In the genomic region with DNA sequence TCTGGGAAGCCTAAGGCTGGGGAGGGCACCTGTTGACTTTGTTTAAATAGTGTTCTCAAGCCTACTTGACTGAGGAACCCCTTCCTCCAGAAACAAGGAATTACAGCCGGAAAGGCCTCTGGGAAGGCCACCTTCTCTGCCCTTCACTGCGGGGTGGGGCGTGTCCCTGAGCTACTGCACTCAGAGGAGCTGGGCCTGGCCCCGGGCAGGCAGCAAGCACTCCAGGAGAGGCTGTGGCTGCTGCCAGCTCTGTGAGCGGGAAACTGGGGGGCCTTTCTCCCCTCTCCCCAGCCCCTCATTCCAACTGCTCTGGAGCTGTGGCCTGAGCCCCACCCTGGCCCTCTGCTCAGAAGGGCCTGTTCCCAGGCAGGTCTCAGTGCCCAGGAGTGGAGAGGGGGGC, we compare ENCODE assay signal across 22 cellular contexts. TPM values are rescaled to one million over a fixed set of nuclear protein-coding genes. Genes with fewer than 3 reads are reported as not detected.
"Had no signal": no experiment of that assay in that cellular context is flagged by ENCODE, and none has a peak within 500 bp of the region (broad histone marks: within the 10 kb centered on the region; RNA-seq: fewer than 3 reads in every experiment).

No MANE protein-coding gene starts in this region.

- H3K4me3 ChIP-seq: colonic mucosa, smooth muscle cell, thoracic aorta had no signal

- H3K27me3 ChIP-seq: colonic mucosa had no signal

- ATAC-seq: activated CD8-positive, alpha-beta memory T cell treated with anti-CD3 and anti-CD28 coated beads, Interleukin-2, amount 10 ng/mL, durations not matched to agents 7 days and 5 days; foreskin keratinocyte; natural killer cell treated with Interleukin-12 subunit alpha and Interleukin-12 subunit beta and Interleukin-15 and Interleukin-18, amount 100 ng/mL, for 72 hours; stimulated activated effector memory CD8-positive, alpha-beta T cell treated with anti-CD3 and anti-CD28 coated beads, Interleukin-12 subunit alpha, Interleukin-12 subunit beta, amount 100 ng/mL, for 72 hours; T-cell had no signal

- H3K9me3 ChIP-seq: colonic mucosa, thoracic aorta had no signal

- H3K36me3 ChIP-seq: colonic mucosa, thoracic aorta had no signal

- H3K4me3 Mint-ChIP-seq: activated B cell treated with CpG ODN at 0.5 μM for 24 hours; activated CD4-positive, alpha-beta memory T cell treated with anti-CD3 and anti-CD28 coated beads, Interleukin-2, amount 10 ng/mL, durations not matched to agents 7 days and 5 days; activated CD8-positive, alpha-beta memory T cell treated with anti-CD3 and anti-CD28 coated beads, Interleukin-2, amount 10 ng/mL, durations not matched to agents 7 days and 5 days; activated naive CD8-positive, alpha-beta T cell treated with anti-CD3 and anti-CD28 coated beads, Interleukin-2, amount 10 ng/mL, durations not matched to agents 7 days and 5 days; central memory CD8-positive, alpha-beta T cell; endodermal cell; natural killer cell treated with Interleukin-12 subunit alpha and Interleukin-12 subunit beta and Interleukin-15 and Interleukin-18, amount 100 ng/mL, for 72 hours; stimulated activated effector memory CD8-positive, alpha-beta T cell treated with anti-CD3 and anti-CD28 coated beads, Interleukin-12 subunit alpha, Interleukin-12 subunit beta, amount 100 ng/mL, for 72 hours; T-cell had no signal

- H3K27ac ChIP-seq: colonic mucosa, foreskin keratinocyte, thoracic aorta had no signal

- H3K9me3 Mint-ChIP-seq: activated B cell treated with CpG ODN at 0.5 μM for 24 hours; activated CD4-positive, alpha-beta memory T cell treated with anti-CD3 and anti-CD28 coated beads, Interleukin-2, amount 10 ng/mL, durations not matched to agents 7 days and 5 days; activated naive CD8-positive, alpha-beta T cell treated with anti-CD3 and anti-CD28 coated beads, Interleukin-2, amount 10 ng/mL, durations not matched to agents 7 days and 5 days; central memory CD8-positive, alpha-beta T cell; natural killer cell treated with Interleukin-12 subunit alpha and Interleukin-12 subunit beta and Interleukin-15 and Interleukin-18, amount 100 ng/mL, for 72 hours; stimulated activated effector memory CD8-positive, alpha-beta T cell treated with anti-CD3 and anti-CD28 coated beads, Interleukin-12 subunit alpha, Interleukin-12 subunit beta, amount 100 ng/mL, for 72 hours; T-cell had no signal

- H3K4me2 ChIP-seq: smooth muscle cell had no signal

- H3K36me3 Mint-ChIP-seq: activated CD8-positive, alpha-beta memory T cell treated with anti-CD3 and anti-CD28 coated beads, Interleukin-2, amount 10 ng/mL, durations not matched to agents 7 days and 5 days; activated naive CD8-positive, alpha-beta T cell treated with anti-CD3 and anti-CD28 coated beads, Interleukin-2, amount 10 ng/mL, durations not matched to agents 7 days and 5 days; natural killer cell treated with Interleukin-12 subunit alpha and Interleukin-12 subunit beta and Interleukin-15 and Interleukin-18, amount 100 ng/mL, for 72 hours; stimulated activated effector memory CD8-positive, alpha-beta T cell treated with anti-CD3 and anti-CD28 coated beads, Interleukin-12 subunit alpha, Interleukin-12 subunit beta, amount 100 ng/mL, for 72 hours; T-cell had no signal

- DNase-seq: activated B cell treated with CpG ODN at 0.5 μM for 24 hours; activated CD4-positive, alpha-beta memory T cell treated with anti-CD3 and anti-CD28 coated beads, Interleukin-2, amount 10 ng/mL, durations not matched to agents 7 days and 5 days; activated CD4-positive, alpha-beta T cell treated with anti-CD3 and anti-CD28 coated beads for 48 hours; activated CD8-positive, alpha-beta memory T cell treated with anti-CD3 and anti-CD28 coated beads, Interleukin-2, amount 10 ng/mL, durations not matched to agents 7 days and 5 days; activated naive CD4-positive, alpha-beta T cell; activated naive CD8-positive, alpha-beta T cell treated with anti-CD3 and anti-CD28 coated beads, Interleukin-2, amount 10 ng/mL, durations not matched to agents 7 days and 5 days; colonic mucosa; endodermal cell; foreskin keratinocyte; kidney; retina; stimulated activated CD4-positive, alpha-beta T cell treated with anti-CD3 and anti-CD28 coated beads, Interleukin-4, amount 100 ng/mL, for 24 hours; T-cell had no signal

- H3K4me1 ChIP-seq: foreskin keratinocyte had no signal

- H3K27me3 Mint-ChIP-seq: activated B cell treated with CpG ODN at 0.5 μM for 24 hours; activated CD4-positive, alpha-beta memory T cell treated with anti-CD3 and anti-CD28 coated beads, Interleukin-2, amount 10 ng/mL, durations not matched to agents 7 days and 5 days; activated CD8-positive, alpha-beta memory T cell treated with anti-CD3 and anti-CD28 coated beads, Interleukin-2, amount 10 ng/mL, durations not matched to agents 7 days and 5 days; activated naive CD8-positive, alpha-beta T cell treated with anti-CD3 and anti-CD28 coated beads, Interleukin-2, amount 10 ng/mL, durations not matched to agents 7 days and 5 days; central memory CD8-positive, alpha-beta T cell; natural killer cell treated with Interleukin-12 subunit alpha and Interleukin-12 subunit beta and Interleukin-15 and Interleukin-18, amount 100 ng/mL, for 72 hours had no signal

- H3K27ac Mint-ChIP-seq: activated B cell treated with CpG ODN at 0.5 μM for 24 hours; activated CD4-positive, alpha-beta memory T cell treated with anti-CD3 and anti-CD28 coated beads, Interleukin-2, amount 10 ng/mL, durations not matched to agents 7 days and 5 days; activated CD8-positive, alpha-beta memory T cell treated with anti-CD3 and anti-CD28 coated beads, Interleukin-2, amount 10 ng/mL, durations not matched to agents 7 days and 5 days; activated naive CD8-positive, alpha-beta T cell treated with anti-CD3 and anti-CD28 coated beads, Interleukin-2, amount 10 ng/mL, durations not matched to agents 7 days and 5 days; endodermal cell; natural killer cell treated with Interleukin-12 subunit alpha and Interleukin-12 subunit beta and Interleukin-15 and Interleukin-18, amount 100 ng/mL, for 72 hours; stimulated activated effector memory CD8-positive, alpha-beta T cell treated with anti-CD3 and anti-CD28 coated beads, Interleukin-12 subunit alpha, Interleukin-12 subunit beta, amount 100 ng/mL, for 72 hours had no signal

RNA-seq across cellular contexts. Expression of gene HRH3, which starts 14.3 kb away (rescaled TPM):
- total RNA-seq: activated B cell treated with CpG ODN at 0.5 μM for 24 hours; activated CD4-positive, alpha-beta memory T cell treated with anti-CD3 and anti-CD28 coated beads, Interleukin-2, amount 10 ng/mL, durations not matched to agents 7 days and 5 days; activated CD8-positive, alpha-beta memory T cell treated with anti-CD3 and anti-CD28 coated beads, Interleukin-2, amount 10 ng/mL, durations not matched to agents 7 days and 5 days; activated naive CD8-positive, alpha-beta T cell treated with anti-CD3 and anti-CD28 coated beads, Interleukin-2, amount 10 ng/mL, durations not matched to agents 7 days and 5 days; colonic mucosa; epithelial cell of proximal tubule; fibroblast of lung; foreskin keratinocyte; kidney; liver; mesenteric fat pad; natural killer cell treated with Interleukin-12 subunit alpha and Interleukin-12 subunit beta and Interleukin-15 and Interleukin-18, amount 100 ng/mL, for 72 hours; smooth muscle cell; T-cell; thoracic aorta had no signal
- polyA plus RNA-seq: fibroblast of lung, foreskin keratinocyte, liver, smooth muscle cell had no signal
